Comparison of ENCODE assay signal across 8 cellular contexts in genomic region chr11:72080326-72081183, GRCh38. TPM values are rescaled to one million over a fixed set of nuclear protein-coding genes. Genes with fewer than 3 reads are reported as not detected.
DNase-seq lines count a peak whose midpoint lies in the region; ATAC-seq lines count a peak whose summit lies in the region.

Gene LRRC51, plus strand, starts transcription at chr11:72080850. Its CDS starts 8,234 bp downstream, at chr11:72089084.
Gene NUMA1, minus strand, starts transcription at chr11:72080542. Its CDS starts 44,599 bp downstream, at chr11:72035943.

- DNase-seq in DMS153 (lab: John Stamatoyannopoulos, UW) (peak; percentile 100), OCI-M1 (lab: John Stamatoyannopoulos, UW) (peak; percentile 100), activated T-cell treated with anti-CD3 and anti-CD28 coated beads for 4 hours (peak; percentile 99), epithelial cell of prostate (ENCODE audit: low read depth, low spot score) (peak; percentile 100)
- peak; percentile 95 to 98 for DNase-seq in stimulated activated CD8-positive, alpha-beta memory T cell treated with anti-CD3 and anti-CD28 coated beads, Interleukin-2, amount 100 ng/mL, for 48 hours (ENCODE audit: low read depth in 2 of 2)

- peak within 1 kb of the TSS; percentile 81 for H3K27ac ChIP-seq in epithelial cell of prostate

- peaks cover 29 to 31% (median 30%) of the 10 kb centered on the region in 3 donors for H3K4me1 Mint-ChIP-seq in IgD-negative memory B cell

- no peaks in the 10 kb centered on the region for H3K36me3 Mint-ChIP-seq in IgD-negative memory B cell

- peaks cover 47% of the 10 kb centered on the region for H3K4me1 ChIP-seq in mononuclear cell (ENCODE audit: insufficient read depth, low read length)

- no peaks in the 10 kb centered on the region for H3K9me3 Mint-ChIP-seq in IgD-negative memory B cell

- peak within 1 kb of the TSS; percentile 92 to 98 (median 92) for H3K27ac Mint-ChIP-seq in IgD-negative memory B cell

- H3K27me3 ChIP-seq in mononuclear cell (ENCODE audit: insufficient read depth, low read length): no peaks in the 10 kb centered on the region

- peak; percentile 91 for ATAC-seq in GM21576 (IDR thresholded peaks at IDR 0.05; ENCODE audit: unreplicated experiment)

- H3K27me3 Mint-ChIP-seq in IgD-negative memory B cell: peaks cover 1% of the 10 kb centered on the region

- H3K9me3 ChIP-seq in mononuclear cell (ENCODE audit: low read depth, low read length): no peaks in the 10 kb centered on the region

- peak within 1 kb of the TSS; percentile 48 for H3K4me3 ChIP-seq in mononuclear cell (ENCODE audit: low read length)

- peak within 1 kb of the TSS; percentile 86 to 96 (median 92) for H3K4me3 Mint-ChIP-seq in IgD-negative memory B cell

RNA-seq across cellular contexts. Expression of gene LRRC51, which starts in this region (rescaled TPM):
- polyA plus RNA-seq in IgD-negative memory B cell: 4.1 TPM
- total RNA-seq in mononuclear cell: 0.63 TPM

RNA-seq across cellular contexts. Expression of gene NUMA1, which starts in this region (rescaled TPM):
- 66.6 TPM for polyA plus RNA-seq in IgD-negative memory B cell
- total RNA-seq in mononuclear cell: 125 TPM

Comparison
In these comparisons a context has a peak if more than half of its experiments do, and no peak if none do; other contexts are left out.
1. Peak in every context shown above with its lines: DNase-seq, ATAC-seq, H3K4me3 ChIP-seq and H3K27ac ChIP-seq.